ENCODE assay signal across 18 cellular contexts in genomic region chr5:858726-859125, GRCh38. TPM values are rescaled to one million over a fixed set of nuclear protein-coding genes. Genes with fewer than 3 reads are reported as not detected.
DNase-seq lines count a peak whose midpoint lies in the region; ATAC-seq and TF ChIP-seq lines count a peak whose summit lies in the region.
"Had no signal": no experiment of that assay in that cellular context is flagged by ENCODE, and none has a peak within 500 bp of the region (broad histone marks: within the 10 kb centered on the region; RNA-seq: fewer than 3 reads in every experiment).

No MANE protein-coding gene starts in this region.

- H3K36me3 ChIP-seq in GM23338 (ENCODE audit: insufficient read depth), result peaks cover 4% of the 10 kb centered on the region; the same call in 1 of the 2 replicates

- no peaks in the 10 kb centered on the region for H3K27me3 ChIP-seq in GM23338 (ENCODE audit: insufficient read depth)
- H3K27me3 ChIP-seq: SJSA1 had no signal

- no peak overlapping the region for H3K4me3 ChIP-seq in GM23338
- H3K4me3 ChIP-seq: GM12878, PC-9, SJSA1 had no signal

- peak overlapping the region; percentile 29; the same call in 1 of the 2 replicates for H3K27ac Mint-ChIP-seq in GM23338
- peak overlapping the region; percentile 73; the same call in 1 of the 2 replicates for H3K27ac Mint-ChIP-seq in WTC11
- H3K27ac Mint-ChIP-seq in nephron progenitor cell, result peak overlapping the region; percentile 93
- H3K27ac Mint-ChIP-seq in type B pancreatic cell, result peak overlapping the region; percentile 74
- H3K27ac Mint-ChIP-seq in CD14-positive monocyte, result peak overlapping the region in 2 of 7 donors; percentile 17 to 25

- H3K36me3 Mint-ChIP-seq in GM23338 (ENCODE audit: low read depth) (peaks cover 9% of the 10 kb centered on the region), WTC11 (peaks cover 5% of the 10 kb centered on the region), nephron progenitor cell (ENCODE audit: low read depth) (no peaks in the 10 kb centered on the region), type B pancreatic cell (no peaks in the 10 kb centered on the region), CD14-positive monocyte (peaks cover 17 to 18% of the 10 kb centered on the region in 2 donors)

- TF ChIP-seq CTCF in GM23338 (conservative IDR thresholded peaks at IDR 0.05; ENCODE audit: low read depth in 2 of 2), result no peak
- TF ChIP-seq CTCF in WTC11 (IDR thresholded peaks at IDR 0.05), result no peak
- TF ChIP-seq CTCF in nephron progenitor cell (IDR thresholded peaks at IDR 0.05), result no peak
- no peak for TF ChIP-seq CTCF in type B pancreatic cell (conservative IDR thresholded peaks at IDR 0.05)
- no peak for TF ChIP-seq CTCF in CD14-positive monocyte (IDR thresholded peaks at IDR 0.05)

- H3K9me2 ChIP-seq in GM23338 (ENCODE audit: insufficient read depth), result no peaks in the 10 kb centered on the region

- H3K9me3 Mint-ChIP-seq in GM23338 (no peaks in the 10 kb centered on the region; the same call in 2 of the 3 replicates), WTC11 (no peaks in the 10 kb centered on the region), nephron progenitor cell (no peaks in the 10 kb centered on the region), type B pancreatic cell (no peaks in the 10 kb centered on the region), CD14-positive monocyte (no peaks in the 10 kb centered on the region)

- POLR2A ChIA-PET in WTC11 (lab: Charles Lee), result no interaction called here

- ATAC-seq in GM23338 (no peak), WTC11 (no peak)
- ATAC-seq: GM12878 had no signal

- no peaks in the 10 kb centered on the region; the same call in 1 of the 2 replicates for H4K20me1 ChIP-seq in GM23338 (replicated peaks; ENCODE audit: insufficient read depth)

- no peak for DNase-seq in GM23338 (ENCODE audit: low spot score)
- no peak for DNase-seq in WTC11 (ENCODE audit: low spot score)
- no peak for DNase-seq in nephron progenitor cell
- no peak for DNase-seq in type B pancreatic cell (ENCODE audit: extremely low spot score, unreplicated experiment)
- DNase-seq in epidermal melanocyte (ENCODE audit: insufficient read length, low spot score), result no peak
- no peak for DNase-seq in CD14-positive monocyte (ENCODE audit: low spot score)
- no peak for DNase-seq in NCI-H1694 (lab: John Stamatoyannopoulos, UW)
- DNase-seq: COR-L47, DMS53, EL, NCI-H1417 treated with DMSO at 0.1 percent for 48 hours, NCI-H1930, NCI-H345, NCI-H524 treated with DMSO at 0.1 percent for 48 hours, PC-9 had no signal

- H3K4me3 Mint-ChIP-seq in GM23338 (no peak overlapping the region), WTC11 (no peak overlapping the region), nephron progenitor cell (no peak overlapping the region), type B pancreatic cell (no peak overlapping the region), CD14-positive monocyte (no peak overlapping the region)

- CTCF ChIA-PET in WTC11 (lab: Charles Lee), result no interaction called here

- H3K4me1 Mint-ChIP-seq in GM23338 (no peaks in the 10 kb centered on the region), WTC11 (no peaks in the 10 kb centered on the region), nephron progenitor cell (peaks cover 16% of the 10 kb centered on the region), type B pancreatic cell (ENCODE audit: unreplicated experiment) (peaks cover 4% of the 10 kb centered on the region), CD14-positive monocyte (no peaks in the 10 kb centered on the region)

- no peaks in the 10 kb centered on the region for H3K79me2 ChIP-seq in GM23338 (replicated peaks; ENCODE audit: insufficient read depth)

- H3F3A ChIP-seq in GM23338 (replicated peaks; ENCODE audit: low read depth), result no peaks in the 10 kb centered on the region

- intact Hi-C loops in CD14-positive monocyte (cut with micrococcal nuclease), result no loop called here

- H3K27ac ChIP-seq in GM23338 (ENCODE audit: low read depth), result no peak overlapping the region
- H3K27ac ChIP-seq: C4-2B, PC-9, SJSA1 had no signal

- no peak overlapping the region for H2AFZ ChIP-seq in GM23338
- H2AFZ ChIP-seq: PC-9 had no signal

- H3K27me3 Mint-ChIP-seq in GM23338 (ENCODE audit: insufficient read depth, low read depth, poor library complexity) (peaks cover 12% of the 10 kb centered on the region), WTC11 (ENCODE audit: low read depth) (no peaks in the 10 kb centered on the region; the same call in 1 of the 2 replicates), nephron progenitor cell (ENCODE audit: low read depth, poor library complexity) (peaks cover 7% of the 10 kb centered on the region), type B pancreatic cell (no peaks in the 10 kb centered on the region), CD14-positive monocyte (ENCODE audit: low read depth in 3 of 3) (no peaks in the 10 kb centered on the region)

- H3K4me1 ChIP-seq in GM23338 (ENCODE audit: insufficient read depth), result no peaks in the 10 kb centered on the region
- H3K4me1 ChIP-seq: SJSA1 had no signal

- H3K4me2 ChIP-seq in GM23338, result no peak overlapping the region
- H3K4me2 ChIP-seq: PC-9 had no signal

TF ChIP-seq in GM23338, 12 proteins besides CTCF, POLR2A, EP300 and RAD21 (continues in another document):
- TF ChIP-seq POLR2AphosphoS5 (IDR thresholded peaks at IDR 0.05; ENCODE audit: low read depth), result no peak
- no peak for TF ChIP-seq CREB1 (CRISPR knock-in tag; IDR thresholded peaks at IDR 0.05; ENCODE audit: low read depth)
- no peak for TF ChIP-seq JUNB (IDR thresholded peaks at IDR 0.05; ENCODE audit: unreplicated experiment)

TF ChIP-seq in WTC11, 78 proteins besides CTCF, POLR2A, EP300 and RAD21 (continues in another document):
- TF ChIP-seq SOX15 (CRISPR knock-in tag; IDR thresholded peaks at IDR 0.05), result no peak
- TF ChIP-seq USF1 (CRISPR knock-in tag; IDR thresholded peaks at IDR 0.05), result no peak
- no peak for TF ChIP-seq HMGXB4 (CRISPR knock-in tag; IDR thresholded peaks at IDR 0.05)
- no peak for TF ChIP-seq HMGA2 (CRISPR knock-in tag; IDR thresholded peaks at IDR 0.05)
- TF ChIP-seq MYBL2 (CRISPR knock-in tag; IDR thresholded peaks at IDR 0.05), result no peak
- TF ChIP-seq ZMAT4 (CRISPR knock-in tag; IDR thresholded peaks at IDR 0.05), result no peak
- no peak for TF ChIP-seq CBFB (CRISPR knock-in tag; IDR thresholded peaks at IDR 0.05; ENCODE audit: low read depth)
- no peak for TF ChIP-seq SP1 (CRISPR knock-in tag; conservative IDR thresholded peaks at IDR 0.05)
- TF ChIP-seq USF2 (CRISPR knock-in tag; IDR thresholded peaks at IDR 0.05), result no peak
- no peak for TF ChIP-seq CREB1 (CRISPR knock-in tag; IDR thresholded peaks at IDR 0.05)

RNA-seq across cellular contexts. Expression of gene ZDHHC11, which starts 7.9 kb away (rescaled TPM):
- total RNA-seq in GM23338 (2014; rRNA removed; shearing (Covaris generic)), result 21.8 and 29.1 TPM in 2 replicates
- 5.1 and 8.0 TPM in 2 replicates for polyA plus RNA-seq in GM23338 (2016; fragmentation: Nextera tagmentation; extraction: Ambion mirVana)
- total RNA-seq in WTC11 (2021), result 21.4 to 37.5 TPM (median 37.3 TPM) in 3 replicates
- total RNA-seq in type B pancreatic cell (ENCODE audit: low replicate concordance), result 20.8 and 27.5 TPM in 2 replicates
- not detected for polyA plus RNA-seq in CD14-positive monocyte

RNA-seq across cellular contexts. Expression of gene BRD9, which starts 33.9 kb away (rescaled TPM):
- total RNA-seq in GM23338 (2014; rRNA removed; shearing (Covaris generic)), result 41.6 and 54.7 TPM in 2 replicates
- polyA plus RNA-seq in GM23338 (2016; fragmentation: Nextera tagmentation; extraction: Ambion mirVana) (29.8 and 32.9 TPM in 2 replicates), CD14-positive monocyte (1 to 10 TPM; 5.3 to 9.3 TPM)
- total RNA-seq in WTC11 (2021) (50.5 to 55.6 TPM (median 50.9 TPM) in 3 replicates), type B pancreatic cell (ENCODE audit: low replicate concordance) (38.2 and 55.6 TPM in 2 replicates)

RNA-seq across cellular contexts. Expression of gene TRIP13, which starts 34.0 kb away (rescaled TPM):
- 44.4 and 44.8 TPM in 2 replicates for total RNA-seq in GM23338 (2014; rRNA removed; shearing (Covaris generic))
- polyA plus RNA-seq in GM23338 (2016; fragmentation: Nextera tagmentation; extraction: Ambion mirVana) (42.2 and 42.5 TPM in 2 replicates), CD14-positive monocyte (1 to 10 TPM in 1 of 2 donors, not detected in 1; 1.2 TPM)
- total RNA-seq in WTC11 (2021) (31.4 to 35.0 TPM (median 33.7 TPM) in 3 replicates), type B pancreatic cell (ENCODE audit: low replicate concordance) (9.3 and 18.2 TPM in 2 replicates)
